Comparison of ENCODE assay signal across 31 cellular contexts in the genomic region with DNA sequence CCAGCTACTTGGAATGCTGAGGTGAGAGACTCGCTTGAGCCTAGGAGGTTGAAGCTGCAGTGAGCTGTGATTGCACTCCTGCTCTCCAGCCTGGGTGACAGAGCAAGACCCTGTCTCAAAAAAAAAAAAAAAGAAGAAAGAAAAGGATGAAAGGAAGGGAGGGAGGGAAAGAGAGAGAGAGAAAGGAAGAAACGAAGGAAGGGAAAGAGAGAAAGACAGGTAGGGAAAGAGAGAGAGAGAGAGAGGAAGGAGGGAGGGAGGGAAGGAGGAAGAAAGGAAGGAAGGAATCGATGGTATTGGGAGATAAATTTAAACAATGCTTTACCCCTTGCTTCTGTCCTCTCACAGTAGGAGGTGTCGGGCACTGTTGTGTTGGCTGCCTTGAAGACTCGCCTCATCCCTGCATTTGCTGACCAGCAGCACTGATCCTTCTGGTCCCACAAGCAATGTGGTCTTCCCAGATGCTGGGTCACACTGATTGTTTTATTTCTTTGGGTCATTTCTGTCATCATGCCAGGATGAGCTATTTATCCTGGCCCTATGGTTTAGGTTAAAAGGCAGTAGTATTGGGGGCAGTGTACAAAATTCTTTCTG.
"Had no signal": no experiment of that assay in that cellular context is flagged by ENCODE, and none has a peak within 500 bp of the region (broad histone marks: within the 10 kb centered on the region; RNA-seq: fewer than 3 reads in every experiment).

No MANE protein-coding gene starts in this region.

- ATAC-seq: activated CD4-positive, CD25-positive, alpha-beta regulatory T cell treated with anti-CD3 and anti-CD28 coated beads, Interleukin-2, amount 50 U/mL, for 24 hours; activated CD8-positive, alpha-beta T cell treated with anti-CD3 and anti-CD28 coated beads for 36 hours; activated naive CD4-positive, alpha-beta T cell treated with anti-CD3 and anti-CD28 coated beads, Interleukin-2, amount 50 U/mL, for 72 hours; activated naive CD8-positive, alpha-beta T cell treated with anti-CD3 and anti-CD28 coated beads, Interleukin-2, amount 50 U/mL, for 24 hours; body of pancreas; Panc1; Right ventricle myocardium inferior; T-cell had no signal

- H3K27me3 ChIP-seq: ascending aorta, body of pancreas, MG63 had no signal

- H3K9me3 ChIP-seq: ascending aorta, body of pancreas, MG63 had no signal

- H3K4me1 ChIP-seq: ascending aorta had no signal

- H3K36me3 ChIP-seq: ascending aorta, MG63 had no signal

- H3K27ac Mint-ChIP-seq: activated CD8-positive, alpha-beta T cell treated with anti-CD3 and anti-CD28 coated beads for 36 hours; activated naive CD4-positive, alpha-beta T cell treated with anti-CD3 and anti-CD28 coated beads, Interleukin-2, amount 50 U/mL, for 72 hours; activated naive CD8-positive, alpha-beta T cell treated with anti-CD3 and anti-CD28 coated beads, Interleukin-2, amount 50 U/mL, for 24 hours; activated T-cell treated with anti-CD3 and anti-CD28 coated beads, Interleukin-2, amount 50 U/mL, for 24 hours; activated T-helper 1 cell treated with anti-CD3 and anti-CD28 coated beads, Interleukin-12 subunit alpha, Interleukin-12 subunit beta, Interleukin-2, Interleukin-4 antibody, amounts not matched to agents 30 ng/mL and 10 ng/mL and 1 ng/mL, durations not matched to agents 14 hours and 24 hours and 36 hours; T-cell had no signal

- H3K4me3 ChIP-seq: ascending aorta, body of pancreas, MG63, SK-N-MC had no signal

- DNase-seq: activated CD4-positive, alpha-beta T cell treated with anti-CD3 and anti-CD28 coated beads for 4 hours; activated CD8-positive, alpha-beta T cell treated with anti-CD3 and anti-CD28 coated beads for 36 hours; activated effector memory CD4-positive, alpha-beta T cell treated with anti-CD3 and anti-CD28 coated beads, Interleukin-2, amount 50 U/mL, for 16 hours; activated naive CD4-positive, alpha-beta T cell treated with Interleukin-2 at 50 U/mL for 16 hours; activated naive CD8-positive, alpha-beta T cell treated with anti-CD3 and anti-CD28 coated beads, Interleukin-2, amount 50 U/mL, for 24 hours; activated T-cell treated with anti-CD3 and anti-CD28 coated beads, Interleukin-2, amount 50 U/mL, for 24 hours; amniotic stem cell; body of pancreas; MG63; MV-4-11; NCI-H1092 treated with DMSO at 0.1 percent for 48 hours; NCI-H1417 treated with DMSO at 0.1 percent for 48 hours; NCI-H1694; NCI-H2029; NCI-H2107; NCI-H510A treated with DMSO at 0.1 percent for 48 hours; NCI-H69; NK-92 treated with Interleukin-12 subunit alpha and Interleukin-12 subunit beta, amount 100 ng/mL, for 24 hours; OCI-M1; RPMI8226; T-cell; T-helper 2 cell; T1000 had no signal

- H3K9me3 Mint-ChIP-seq: activated CD8-positive, alpha-beta T cell treated with anti-CD3 and anti-CD28 coated beads for 36 hours; activated naive CD4-positive, alpha-beta T cell treated with anti-CD3 and anti-CD28 coated beads, Interleukin-2, amount 50 U/mL, for 72 hours; activated naive CD8-positive, alpha-beta T cell treated with anti-CD3 and anti-CD28 coated beads, Interleukin-2, amount 50 U/mL, for 24 hours; activated T-cell treated with anti-CD3 and anti-CD28 coated beads, Interleukin-2, amount 50 U/mL, for 24 hours; activated T-helper 1 cell treated with anti-CD3 and anti-CD28 coated beads, Interleukin-12 subunit alpha, Interleukin-12 subunit beta, Interleukin-2, Interleukin-4 antibody, amounts not matched to agents 30 ng/mL and 10 ng/mL and 1 ng/mL, durations not matched to agents 14 hours and 24 hours and 36 hours; T-cell had no signal

- H3K27me3 Mint-ChIP-seq: activated CD8-positive, alpha-beta T cell treated with anti-CD3 and anti-CD28 coated beads for 36 hours; activated naive CD8-positive, alpha-beta T cell treated with anti-CD3 and anti-CD28 coated beads, Interleukin-2, amount 50 U/mL, for 24 hours; activated T-cell treated with anti-CD3 and anti-CD28 coated beads, Interleukin-2, amount 50 U/mL, for 24 hours; T-cell had no signal

- H3K27ac ChIP-seq: ascending aorta, body of pancreas, SK-N-MC, VCaP had no signal

- H3K4me3 Mint-ChIP-seq: activated CD8-positive, alpha-beta T cell treated with anti-CD3 and anti-CD28 coated beads for 36 hours; activated naive CD8-positive, alpha-beta T cell treated with anti-CD3 and anti-CD28 coated beads, Interleukin-2, amount 50 U/mL, for 24 hours; activated T-cell treated with anti-CD3 and anti-CD28 coated beads, Interleukin-2, amount 50 U/mL, for 24 hours; activated T-helper 1 cell treated with anti-CD3 and anti-CD28 coated beads, Interleukin-12 subunit alpha, Interleukin-12 subunit beta, Interleukin-2, Interleukin-4 antibody, amounts not matched to agents 30 ng/mL and 10 ng/mL and 1 ng/mL, durations not matched to agents 14 hours and 24 hours and 36 hours; T-cell had no signal

- H3K36me3 Mint-ChIP-seq: activated naive CD4-positive, alpha-beta T cell treated with anti-CD3 and anti-CD28 coated beads, Interleukin-2, amount 50 U/mL, for 72 hours had no signal

- H3K4me1 Mint-ChIP-seq: T-cell had no signal
